8 cellular contexts compared by ENCODE assay signal in the genomic region with DNA sequence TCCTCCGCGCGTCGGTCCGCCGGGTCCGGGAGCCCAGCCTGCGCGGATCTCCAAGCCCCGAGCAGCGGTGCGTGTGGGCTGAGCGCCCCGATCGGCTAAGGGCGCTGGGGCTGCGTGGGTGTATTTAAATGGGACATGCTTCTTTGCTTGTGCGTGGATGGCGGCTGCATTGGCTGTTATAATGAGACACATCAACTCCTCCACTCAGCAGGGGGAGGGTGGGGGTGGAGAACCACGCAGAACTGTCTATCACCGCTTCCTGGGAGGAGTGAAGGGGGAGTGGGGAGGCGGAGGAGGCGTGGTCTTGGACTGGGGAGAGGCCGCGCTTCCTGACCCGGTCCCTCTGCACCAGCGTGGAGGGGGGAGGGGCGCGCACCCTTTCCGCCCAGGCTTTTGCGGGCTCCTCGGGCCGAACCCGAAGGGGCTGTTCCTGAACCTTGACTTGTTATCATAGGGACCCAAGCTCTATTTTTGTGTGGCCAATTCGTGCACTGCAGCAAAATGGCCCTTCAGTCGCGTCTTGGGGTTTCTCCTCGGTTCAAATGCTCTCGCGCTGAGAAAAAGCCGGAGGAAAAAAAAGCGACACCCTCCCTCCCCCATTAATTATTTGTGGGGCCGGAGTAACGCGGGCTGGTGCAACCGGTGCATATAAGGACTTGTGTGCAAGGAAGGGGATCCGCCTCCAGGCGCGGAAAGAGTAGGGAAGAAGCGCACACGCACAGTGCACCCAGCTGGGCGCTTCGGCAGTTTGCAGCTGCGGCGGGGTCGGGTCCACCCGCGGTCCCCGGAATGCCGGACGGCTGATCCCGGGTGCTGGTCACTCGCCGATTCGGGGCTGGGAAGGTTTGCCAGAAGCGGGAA. TPM values are rescaled to one million over a fixed set of nuclear protein-coding genes. Genes with fewer than 3 reads are reported as not detected.
DNase-seq lines count a peak whose midpoint lies in the region; FAIRE-seq and TF ChIP-seq lines count a peak whose summit lies in the region.

A gene (minus strand): TSS at position 180 of the 861 bp plus-strand sequence. CDS start 342 bp downstream, outside the sequence.

- H3K27ac ChIP-seq in temporal lobe (ENCODE audit: low read depth, low read length) = peak within 1 kb of the TSS; percentile 64

- peak within 1 kb of the TSS; percentile 84 for H3K4me3 Mint-ChIP-seq in activated naive CD4-positive, alpha-beta T cell treated with anti-CD3 and anti-CD28 coated beads for 36 hours

- H3K27ac Mint-ChIP-seq in activated naive CD4-positive, alpha-beta T cell treated with anti-CD3 and anti-CD28 coated beads for 36 hours = peak within 1 kb of the TSS; percentile 88

- CTCF ChIA-PET in activated naive CD4-positive, alpha-beta T cell treated with anti-CD3 and anti-CD28 coated beads for 36 hours (lab: Charles Lee) = interaction anchor here (0.5 to 2.0 kb wide), 15 partner anchors 11 to 297 kb away, joined by 3 to 10 read pairs (median 4); no protein-coding TSS in a partner anchor

- TF ChIP-seq POLR2A in H54 (IDR thresholded peaks at IDR 0.05; ENCODE audit: low read depth, low read length) = peak; percentile 35; the same call in 1 of the 2 replicates

- intact Hi-C loops in activated naive CD4-positive, alpha-beta T cell treated with anti-CD3 and anti-CD28 coated beads for 36 hours (cut with micrococcal nuclease) = loop anchor here (1.0 to 5.0 kb wide), 11 partner anchors 20 to 590 kb away; a partner anchor contains a TSS

- H3K4me1 Mint-ChIP-seq in activated naive CD4-positive, alpha-beta T cell treated with anti-CD3 and anti-CD28 coated beads for 36 hours (ENCODE audit: low read depth) = peaks cover 34% of the 10 kb centered on the region

- H3K27me3 Mint-ChIP-seq in activated naive CD4-positive, alpha-beta T cell treated with anti-CD3 and anti-CD28 coated beads for 36 hours (ENCODE audit: low read depth) = no peaks in the 10 kb centered on the region

- H3K36me3 Mint-ChIP-seq in activated naive CD4-positive, alpha-beta T cell treated with anti-CD3 and anti-CD28 coated beads for 36 hours (ENCODE audit: low read depth) = no peaks in the 10 kb centered on the region

- DNase-seq in GDM1 (lab: John Stamatoyannopoulos, UW) (peak; percentile 88), H54 (ENCODE audit: insufficient read length, low spot score) (peak; percentile 77), LoVo (ENCODE audit: low spot score) (peak; percentile 87), SK-N-DZ (ENCODE audit: low spot score) (peak; percentile 91), germinal center (ENCODE audit: low spot score) (peak; percentile 78), occipital lobe (lab: John Stamatoyannopoulos, UW) (peak; percentile 96)
- DNase-seq in activated naive CD4-positive, alpha-beta T cell treated with anti-CD3 and anti-CD28 coated beads for 36 hours = peak; percentile 96

- FAIRE-seq in H54 (lab: Jason Lieb, UNC) = no peak

- no peaks in the 10 kb centered on the region for H3K9me3 Mint-ChIP-seq in activated naive CD4-positive, alpha-beta T cell treated with anti-CD3 and anti-CD28 coated beads for 36 hours

RNA-seq across cellular contexts. Expression of the gene that starts here (rescaled TPM):
- 6.5 and 6.7 TPM in 2 replicates for polyA plus RNA-seq in SK-N-DZ (2014; cell fraction: cytosol; rRNA removed)
- polyA plus RNA-seq in SK-N-DZ (2014; cell fraction: nucleus; rRNA removed) = 5.9 and 6.8 TPM in 2 replicates
- 10 to 100 TPM; 27.0 to 28.8 TPM for total RNA-seq in activated naive CD4-positive, alpha-beta T cell treated with anti-CD3 and anti-CD28 coated beads for 36 hours
- total RNA-seq in occipital lobe (76.7 TPM), temporal lobe (69.1 TPM)

Comparison
In these comparisons a context has a peak if more than half of its experiments do, and no peak if none do; other contexts are left out.
1. Peak in every context shown above with its lines: DNase-seq and H3K27ac ChIP-seq.